ENCODE assay signal across 1 cellular context in genomic region chr11:66334605-66335442, GRCh38.
TF ChIP-seq lines count a peak whose summit lies in the region.

No MANE protein-coding gene starts in this region.

TF ChIP-seq in endothelial cell of umbilical vein, 7 proteins besides CTCF, POLR2A, EP300 and RAD21:
- TF ChIP-seq EZH2 (IDR thresholded peaks at IDR 0.05; ENCODE audit: borderline replicate concordance, low read depth, low read length, severe bottlenecking) (no peak), MYC (IDR thresholded peaks at IDR 0.05; ENCODE audit: low read depth, low read length) (no peak), JUN (IDR thresholded peaks at IDR 0.05; ENCODE audit: borderline replicate concordance, insufficient read depth, insufficient read length, low read depth) (no peak), MAX (IDR thresholded peaks at IDR 0.05; ENCODE audit: insufficient read depth, insufficient read length) (no peak), GATA2 (IDR thresholded peaks at IDR 0.05; ENCODE audit: insufficient read depth, insufficient read length, low read depth, low read length) (no peak), FOS (IDR thresholded peaks at IDR 0.05; ENCODE audit: borderline replicate concordance, insufficient read depth, low read length) (no peak), POLR2AphosphoS5 (IDR thresholded peaks at IDR 0.05; ENCODE audit: insufficient read depth, low read depth, low read length) (no peak)
